ENCODE assay signal across 8 cellular contexts in genomic region chr20:63973636-63974401, GRCh38. TPM values are rescaled to one million over a fixed set of nuclear protein-coding genes. Genes with fewer than 3 reads are reported as not detected.
DNase-seq lines count a peak whose midpoint lies in the region; ATAC-seq, FAIRE-seq and TF ChIP-seq lines count a peak whose summit lies in the region.

No MANE protein-coding gene starts in this region.

- H3K27me3 Mint-ChIP-seq in T-helper 2 cell treated with Interferon-gamma antibody and Interleukin-4, amounts not matched to agents 5 μg/mL and 100 μg/mL, for 36 hours (ENCODE audit: low read depth) = no peaks in the 10 kb centered on the region
- H3K27me3 Mint-ChIP-seq in astrocyte (ENCODE audit: low read depth, unreplicated experiment) = no peaks in the 10 kb centered on the region

- FAIRE-seq in astrocyte (lab: Jason Lieb, UNC) = no peak

- 11% methylated on average over 35 to 37 of the region's 37 CpGs for WGBS in psoas muscle, 3 donors

- no peaks in the 10 kb centered on the region for H3K36me3 ChIP-seq in astrocyte (ENCODE audit: insufficient read depth, low read length)
- H3K36me3 ChIP-seq in right atrium auricular region = no peaks in the 10 kb centered on the region
- H3K36me3 ChIP-seq in psoas muscle (ENCODE audit: insufficient read depth in 1 of 2, low read depth in 1 of 2) = no peaks in the 10 kb centered on the region

- H3K4me2 ChIP-seq in astrocyte (ENCODE audit: low read length) = peak overlapping the region; percentile 84

- peaks cover 21% of the 10 kb centered on the region for H3K36me3 Mint-ChIP-seq in T-helper 2 cell treated with Interferon-gamma antibody and Interleukin-4, amounts not matched to agents 5 μg/mL and 100 μg/mL, for 36 hours (ENCODE audit: low read depth)
- H3K36me3 Mint-ChIP-seq in astrocyte (ENCODE audit: low read depth, unreplicated experiment) = peaks cover 2% of the 10 kb centered on the region

- peaks cover 5% of the 10 kb centered on the region for H3K79me2 ChIP-seq in astrocyte (ENCODE audit: insufficient read depth, low read length)

- no peak overlapping the region for H3K27ac ChIP-seq in astrocyte (ENCODE audit: low read depth, low read length)
- H3K27ac ChIP-seq in right atrium auricular region = peak overlapping the region; percentile 25 to 47
- peak overlapping the region; percentile 46 for H3K27ac ChIP-seq in psoas muscle

- H3K9me3 Mint-ChIP-seq in T-helper 2 cell treated with Interferon-gamma antibody and Interleukin-4, amounts not matched to agents 5 μg/mL and 100 μg/mL, for 36 hours = no peaks in the 10 kb centered on the region
- H3K9me3 Mint-ChIP-seq in astrocyte (ENCODE audit: unreplicated experiment) = no peaks in the 10 kb centered on the region

- DNase-seq in 8988T = peak; percentile 99
- peak; percentile 88 for DNase-seq in GM13977 (ENCODE audit: low spot score)
- peak; percentile 84 to 92 (median 89) for DNase-seq in NCI-H1417 (lab: John Stamatoyannopoulos, UW)
- DNase-seq in T-helper 2 cell treated with Interferon-gamma antibody and Interleukin-4, amounts not matched to agents 5 μg/mL and 100 μg/mL, for 36 hours (ENCODE audit: low spot score) = peak; percentile 68
- DNase-seq in astrocyte (ENCODE audit: low read depth) = peak; percentile 50
- peak; percentile 86 for DNase-seq in right atrium auricular region (ENCODE audit: low spot score)
- DNase-seq in psoas muscle = peak; percentile 89 to 95

- no peaks in the 10 kb centered on the region for H3K27me3 ChIP-seq in astrocyte (ENCODE audit: insufficient read depth, low read length)
- H3K27me3 ChIP-seq in right atrium auricular region = no peaks in the 10 kb centered on the region
- H3K27me3 ChIP-seq in psoas muscle (ENCODE audit: insufficient read depth in 3 of 3, low read length in 2 of 3) = no peaks in the 10 kb centered on the region

- in situ Hi-C loops in GM13977 (cut with MboI; ENCODE audit: low pct_unique_long_range_greater_than_20kb, low sequenced_read_pairs, unreplicated experiment) = no loop called here

- ATAC-seq in psoas muscle (peak; percentile 86 to 89 (median 86)), GM21381 (IDR thresholded peaks at IDR 0.05; ENCODE audit: unreplicated experiment) (no peak)

- no peak overlapping the region for H3K4me3 Mint-ChIP-seq in T-helper 2 cell treated with Interferon-gamma antibody and Interleukin-4, amounts not matched to agents 5 μg/mL and 100 μg/mL, for 36 hours
- no peak overlapping the region for H3K4me3 Mint-ChIP-seq in astrocyte (ENCODE audit: unreplicated experiment)

- H3K4me1 ChIP-seq in astrocyte (ENCODE audit: insufficient read depth, low read length) = peaks cover 33% of the 10 kb centered on the region
- H3K4me1 ChIP-seq in right atrium auricular region = peaks cover 0 to 28% of the 10 kb centered on the region in 2 donors
- peaks cover 7% of the 10 kb centered on the region for H3K4me1 ChIP-seq in psoas muscle

- intact Hi-C loops in psoas muscle (cut with DNase I) = loop anchor here (1.0 to 5.0 kb wide), 4 partner anchors 65 to 437 kb away; partner anchors contain the start of gene PTK6 (in 1 of the 2)

- H3K9ac ChIP-seq in astrocyte (ENCODE audit: low read length) = peak overlapping the region; percentile 47

- H3K9me3 ChIP-seq in astrocyte (ENCODE audit: insufficient read depth, low read depth, low read length) (no peaks in the 10 kb centered on the region), right atrium auricular region (no peaks in the 10 kb centered on the region), psoas muscle (no peaks in the 10 kb centered on the region)

- peak overlapping the region; percentile 19 for H3K27ac Mint-ChIP-seq in T-helper 2 cell treated with Interferon-gamma antibody and Interleukin-4, amounts not matched to agents 5 μg/mL and 100 μg/mL, for 36 hours
- H3K27ac Mint-ChIP-seq in astrocyte (ENCODE audit: unreplicated experiment) = no peak overlapping the region

- H3K4me3 ChIP-seq in astrocyte (ENCODE audit: insufficient read depth, low read depth, low read length) (peak overlapping the region; percentile 40), right atrium auricular region (peak overlapping the region; percentile 27 to 34), psoas muscle (peak overlapping the region; percentile 59)

- H3K4me1 Mint-ChIP-seq in T-helper 2 cell treated with Interferon-gamma antibody and Interleukin-4, amounts not matched to agents 5 μg/mL and 100 μg/mL, for 36 hours (ENCODE audit: low read depth) = peaks cover 33% of the 10 kb centered on the region
- H3K4me1 Mint-ChIP-seq in astrocyte (ENCODE audit: low read depth, unreplicated experiment) = peaks cover 17% of the 10 kb centered on the region

- TF ChIP-seq CTCF in GM13977 (IDR thresholded peaks at IDR 0.05; ENCODE audit: extremely low read depth, insufficient read depth, missing control alignments) = peak; percentile 98
- peak; percentile 91 for TF ChIP-seq CTCF in astrocyte (IDR thresholded peaks at IDR 0.05; ENCODE audit: insufficient read depth, low read depth, low read length)
- peak; percentile 92 to 99 for TF ChIP-seq CTCF in right atrium auricular region (IDR thresholded peaks at IDR 0.05)
- TF ChIP-seq CTCF in psoas muscle (IDR thresholded peaks at IDR 0.05) = peak; percentile 99

- peak overlapping the region; percentile 87 for H2AFZ ChIP-seq in astrocyte (ENCODE audit: low read depth, low read length)

- peaks cover 4% of the 10 kb centered on the region for H4K20me1 ChIP-seq in astrocyte (ENCODE audit: insufficient read depth, low read length)

RNA-seq across cellular contexts. Expression of gene ZNF512B, which starts 4.1 kb away (rescaled TPM):
- 27.5 and 27.7 TPM in 2 replicates for total RNA-seq in astrocyte
- 1 to 10 TPM; 7.0 to 8.3 TPM for total RNA-seq in right atrium auricular region
- 10 to 100 TPM in 3 of 4 donors, 1 to 10 TPM in 1; 10.0 to 14.4 (median 12.4) TPM for total RNA-seq in psoas muscle
- 1 to 10 TPM; 3.3 to 9.1 (median 5.6) TPM for polyA plus RNA-seq in psoas muscle

RNA-seq across cellular contexts. Expression of gene SAMD10, which starts 5.6 kb away (rescaled TPM):
- total RNA-seq in astrocyte (2.7 and 4.3 TPM in 2 replicates), right atrium auricular region (1 to 10 TPM; 3.1 to 3.7 TPM), psoas muscle (under 1 TPM; 0.32 to 0.84 (median 0.55) TPM)
- polyA plus RNA-seq in psoas muscle = 1 to 10 TPM in 1 of 3 donors, under 1 TPM in 2; 0.44 to 5.5 (median 0.92) TPM

RNA-seq across cellular contexts. Expression of gene PRPF6, which starts 7.1 kb away (rescaled TPM):
- total RNA-seq in astrocyte (52.3 and 52.6 TPM in 2 replicates), right atrium auricular region (10 to 100 TPM; 32.9 to 43.6 TPM), psoas muscle (10 to 100 TPM; 51.0 to 63.1 (median 59.8) TPM)
- 10 to 100 TPM; 38.8 to 75.4 (median 52.5) TPM for polyA plus RNA-seq in psoas muscle

RNA-seq across cellular contexts. Expression of gene UCKL1, which starts 17.6 kb away (rescaled TPM):
- total RNA-seq in astrocyte (33.0 and 33.4 TPM in 2 replicates), right atrium auricular region (10 to 100 TPM; 25.9 to 27.6 TPM), psoas muscle (10 to 100 TPM; 23.2 to 37.0 (median 35.5) TPM)
- 10 to 100 TPM; 22.9 to 42.4 (median 40.5) TPM for polyA plus RNA-seq in psoas muscle
